ENCODE assay signal across 20 cellular contexts in the genomic region with DNA sequence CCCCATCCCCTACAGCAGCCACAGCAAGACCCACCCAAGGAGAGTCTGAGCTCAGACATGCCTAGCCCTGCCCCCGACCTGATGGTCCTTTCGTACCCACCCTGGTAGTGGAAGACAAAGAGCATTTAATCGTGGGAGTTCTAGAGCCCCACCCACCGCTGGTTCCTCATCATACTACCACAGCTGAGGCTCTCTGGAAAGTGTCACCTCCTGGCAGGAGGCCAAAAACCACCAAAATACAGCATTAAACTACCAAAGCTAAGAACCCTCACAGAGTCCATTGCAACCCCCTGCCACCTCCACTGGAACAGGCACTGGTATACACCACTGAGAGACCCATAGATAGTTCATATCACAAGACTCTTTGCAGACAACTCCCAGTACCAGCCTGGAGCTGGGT.
A peak's percentile ranks its signal among the peaks of the same experiment; 100 is the strongest.
DNase-seq lines count a peak whose midpoint lies in the region; ATAC-seq, FAIRE-seq and TF ChIP-seq lines count a peak whose summit lies in the region.
"Had no signal": no experiment of that assay in that cellular context is flagged by ENCODE, and none has a peak within 500 bp of the region (broad histone marks: within the 10 kb centered on the region; RNA-seq: fewer than 3 reads in every experiment).

No MANE protein-coding gene starts in this region.

- H3K14ac ChIP-seq in trophoblast cell (ENCODE audit: low read length): peak overlapping the region; percentile 8

- H3K18ac ChIP-seq in trophoblast cell (ENCODE audit: low read length): no peak overlapping the region

- H3K4me2 ChIP-seq in K562 (ENCODE audit: insufficient read depth, low read length) (no peak overlapping the region), trophoblast cell (ENCODE audit: low read length) (no peak overlapping the region)

- no peaks in the 10 kb centered on the region for H3K9me1 ChIP-seq in K562 (ENCODE audit: control insufficient read depth, insufficient read depth, low read length)

- H3K27ac ChIP-seq in K562 (ENCODE audit: extremely low read depth, low read depth, low read length) (no peak overlapping the region), trophoblast cell (ENCODE audit: low read depth, low read length) (no peak overlapping the region)
- H3K27ac ChIP-seq: C4-2B had no signal

- H3K79me1 ChIP-seq in trophoblast cell (ENCODE audit: low read length): no peaks in the 10 kb centered on the region

- TF ChIP-seq POLR2A in K562 (conservative IDR thresholded peaks at IDR 0.05) (no peak), GM12892 (IDR thresholded peaks at IDR 0.05; ENCODE audit: low read depth, low read length) (no peak)

- no peak for TF ChIP-seq CTCF in K562 (IDR thresholded peaks at IDR 0.05 in 2 of 3, conservative IDR thresholded peaks at IDR 0.05 in 1 of 3; ENCODE audit: insufficient read depth in 2 of 3, low read depth in 1 of 3, low read length in 3 of 3)

- H3K4me3 ChIP-seq in K562 (no peak overlapping the region), trophoblast cell (ENCODE audit: low read depth, low read length) (no peak overlapping the region)

- DNase-seq in MV-4-11 (lab: John Stamatoyannopoulos, UW): peak; percentile 22
- DNase-seq in RPMI7951 (ENCODE audit: low read depth): peak; percentile 54
- DNase-seq in K562 (ENCODE audit: extremely low read depth in 1 of 4, low spot score in 3 of 4): no peak
- no peak for DNase-seq in trophoblast cell
- DNase-seq in NCI-H1694 treated with DMSO at 0.1 percent for 48 hours (lab: John Stamatoyannopoulos, UW): no peak
- DNase-seq in GM12892 (ENCODE audit: insufficient read length): no peak
- no peak for DNase-seq in stimulated activated naive CD4-positive, alpha-beta T cell (lab: John Stamatoyannopoulos, UW)
- DNase-seq: ACHN; Caco-2; CD4-positive, alpha-beta T cell; GDM1; H9; IMR-90 had no signal

- no peak overlapping the region for H3K23ac ChIP-seq in trophoblast cell (ENCODE audit: low read length)

- ATAC-seq in K562: no peak

- FAIRE-seq in K562 (lab: Jason Lieb, UNC) (no peak), GM12892 (lab: Jason Lieb, UNC) (no peak)
- FAIRE-seq: A204.1, D721Med, GM19239, H1, HTR-8/SVneo had no signal

- no peak overlapping the region for H2BK12ac ChIP-seq in trophoblast cell (ENCODE audit: low read length)

- H2AK5ac ChIP-seq in trophoblast cell (ENCODE audit: low read length): no peak overlapping the region

- no peaks in the 10 kb centered on the region for H3K27me3 ChIP-seq in K562 (ENCODE audit: control insufficient read depth in 2 of 2, insufficient read depth in 2 of 2, low read length in 2 of 2)
- H3K27me3 ChIP-seq in trophoblast cell (ENCODE audit: insufficient read depth, low read length): no peaks in the 10 kb centered on the region
- H3K27me3 ChIP-seq: BE2C had no signal

- H4K91ac ChIP-seq in trophoblast cell (ENCODE audit: low read depth, low read length): no peak overlapping the region

- no peak overlapping the region for H4K12ac ChIP-seq in trophoblast cell (ENCODE audit: low read depth, low read length)

- H2BK5ac ChIP-seq in trophoblast cell (ENCODE audit: low read depth, low read length, poor library complexity): no peak overlapping the region

- no TSS peak for BruUV-seq in K562 (replicated peaks; lab: Mats Ljungman, UMichigan)

- CTCF ChIA-PET in K562 (lab: Yijun Ruan, JAX; ENCODE audit: low intra/inter-chr PET ratio): no interaction called here

- H3K36me3 ChIP-seq in K562 (ENCODE audit: control insufficient read depth, insufficient read depth, low read length) (no peaks in the 10 kb centered on the region), trophoblast cell (ENCODE audit: control insufficient read depth in 1 of 2, insufficient read depth in 2 of 2, low read length in 2 of 2) (no peaks in the 10 kb centered on the region)
- H3K36me3 ChIP-seq: BE2C had no signal

- no peak overlapping the region for H3K9ac ChIP-seq in K562 (ENCODE audit: insufficient read depth in 1 of 2, low read depth in 2 of 2, low read length in 2 of 2)
- no peak overlapping the region for H3K9ac ChIP-seq in trophoblast cell (ENCODE audit: low read length)

- no peaks in the 10 kb centered on the region for H3K9me3 ChIP-seq in K562 (replicated peaks; ENCODE audit: control insufficient read depth, insufficient read depth, low read depth, low read length)
- H3K9me3 ChIP-seq in trophoblast cell (ENCODE audit: insufficient read depth, low read depth, low read length): no peaks in the 10 kb centered on the region
- H3K9me3 ChIP-seq: BE2C had no signal

- POLR2A ChIA-PET in K562 (lab: Yijun Ruan, JAX): no interaction called here

- no peak for TF ChIP-seq EP300 in K562 (IDR thresholded peaks at IDR 0.05; ENCODE audit: low read length)

- H2AFZ ChIP-seq in K562 (ENCODE audit: low read depth, low read length) (no peak overlapping the region), trophoblast cell (ENCODE audit: insufficient read depth, low read length, poor library complexity) (no peak overlapping the region)

- no peak overlapping the region for H4K8ac ChIP-seq in trophoblast cell (ENCODE audit: low read depth, low read length)

- 0% methylated on average over 4 of the region's 4 CpGs for WGBS in K562 (ENCODE audit: insufficient coverage, low coverage, missing lambda C conversion rate)
- WGBS in trophoblast cell (ENCODE audit: extremely low coverage, insufficient coverage, insufficient read length): no CpG with 5 or more reads among the region's 4 CpGs

- H2BK120ac ChIP-seq in trophoblast cell (ENCODE audit: insufficient read depth, low read length, poor library complexity): no peak overlapping the region

- in situ Hi-C loops in K562 (cut with MboI): no loop called here

- intact Hi-C loops in K562 (cut with micrococcal nuclease): no loop called here

- no peaks in the 10 kb centered on the region for H4K20me1 ChIP-seq in K562 (replicated peaks; ENCODE audit: control insufficient read depth, insufficient read depth, low read length)

- no peak for TF ChIP-seq RAD21 in K562 (CRISPR knock-in tag; conservative IDR thresholded peaks at IDR 0.05 in 1 of 2, IDR thresholded peaks at IDR 0.05 in 1 of 2)

- H3K4me1 ChIP-seq in K562 (replicated peaks in 1 of 2; ENCODE audit: control insufficient read depth in 2 of 2, insufficient read depth in 2 of 2, low read length in 2 of 2) (no peaks in the 10 kb centered on the region), trophoblast cell (ENCODE audit: control insufficient read depth in 1 of 2, insufficient read depth in 2 of 2, low read length in 2 of 2) (no peaks in the 10 kb centered on the region)

- H3K4ac ChIP-seq in trophoblast cell (ENCODE audit: low read depth, low read length): no peak overlapping the region

- H3K79me2 ChIP-seq in K562 (ENCODE audit: control insufficient read depth, insufficient read depth, low read length) (no peaks in the 10 kb centered on the region), trophoblast cell (ENCODE audit: control insufficient read depth, insufficient read depth, low read length, poor library complexity) (no peaks in the 10 kb centered on the region)

TF ChIP-seq in K562, 482 proteins besides CTCF, POLR2A, EP300 and RAD21:
- TF ChIP-seq, protein P1, sequence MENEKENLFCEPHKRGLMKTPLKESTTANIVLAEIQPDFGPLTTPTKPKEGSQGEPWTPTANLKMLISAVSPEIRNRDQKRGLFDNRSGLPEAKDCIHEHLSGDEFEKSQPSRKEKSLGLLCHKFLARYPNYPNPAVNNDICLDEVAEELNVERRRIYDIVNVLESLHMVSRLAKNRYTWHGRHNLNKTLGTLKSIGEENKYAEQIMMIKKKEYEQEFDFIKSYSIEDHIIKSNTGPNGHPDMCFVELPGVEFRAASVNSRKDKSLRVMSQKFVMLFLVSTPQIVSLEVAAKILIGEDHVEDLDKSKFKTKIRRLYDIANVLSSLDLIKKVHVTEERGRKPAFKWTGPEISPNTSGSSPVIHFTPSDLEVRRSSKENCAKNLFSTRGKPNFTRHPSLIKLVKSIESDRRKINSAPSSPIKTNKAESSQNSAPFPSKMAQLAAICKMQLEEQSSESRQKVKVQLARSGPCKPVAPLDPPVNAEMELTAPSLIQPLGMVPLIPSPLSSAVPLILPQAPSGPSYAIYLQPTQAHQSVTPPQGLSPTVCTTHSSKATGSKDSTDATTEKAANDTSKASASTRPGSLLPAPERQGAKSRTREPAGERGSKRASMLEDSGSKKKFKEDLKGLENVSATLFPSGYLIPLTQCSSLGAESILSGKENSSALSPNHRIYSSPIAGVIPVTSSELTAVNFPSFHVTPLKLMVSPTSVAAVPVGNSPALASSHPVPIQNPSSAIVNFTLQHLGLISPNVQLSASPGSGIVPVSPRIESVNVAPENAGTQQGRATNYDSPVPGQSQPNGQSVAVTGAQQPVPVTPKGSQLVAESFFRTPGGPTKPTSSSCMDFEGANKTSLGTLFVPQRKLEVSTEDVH (IDR thresholded peaks at IDR 0.05; ENCODE audit: low read depth, partially characterized antibody): no peak
- peak; percentile 71 for TF ChIP-seq NFIC (IDR thresholded peaks at IDR 0.05)

Comparison
In these comparisons a context has a peak if more than half of its experiments do, and no peak if none do; other contexts are left out.
1. DNase-seq: peak in MV-4-11 (single experiment) and RPMI7951 (single experiment); none in K562 (0 of 4), trophoblast cell (0 of 2), NCI-H1694 treated with DMSO at 0.1 percent for 48 hours (single experiment), GM12892 (single experiment) and stimulated activated naive CD4-positive, alpha-beta T cell (0 of 6).